In the genomic region with DNA sequence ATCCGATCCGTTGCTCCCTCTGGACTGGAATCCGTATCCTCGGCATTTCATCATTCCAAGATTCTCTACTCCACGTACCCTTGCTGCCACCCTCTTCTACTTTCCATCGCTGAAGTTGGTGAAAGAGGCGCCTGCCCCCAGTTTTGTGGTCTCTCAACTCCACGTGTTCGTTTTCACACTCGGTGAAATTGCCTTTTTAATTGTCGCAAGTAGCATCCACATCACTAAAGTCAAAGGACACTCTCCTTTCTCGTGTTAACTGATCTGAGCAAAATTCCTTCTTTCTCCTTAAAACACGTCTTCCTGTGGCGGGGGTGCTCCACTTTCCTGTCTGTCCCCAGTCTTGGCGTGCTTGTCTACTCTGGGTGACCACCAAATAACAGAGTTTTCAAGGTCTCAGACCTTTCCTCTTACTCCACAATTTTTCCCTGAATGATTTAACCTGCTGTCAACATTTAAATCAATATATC, we compare ENCODE assay signal across 8 cellular contexts. TPM values are rescaled to one million over a fixed set of nuclear protein-coding genes. Genes with fewer than 3 reads are reported as not detected.
DNase-seq lines count a peak whose midpoint lies in the region; FAIRE-seq and TF ChIP-seq lines count a peak whose summit lies in the region.

No MANE protein-coding gene starts in this region.

- intact Hi-C loops in Calu3 (cut with micrococcal nuclease; ENCODE audit: unreplicated experiment) (no loop called here), endothelial cell of umbilical vein (cut with micrococcal nuclease) (loop anchor here (2.0 to 10.0 kb wide), 2 partner anchors 701 to 1017 kb away; partner anchors contain the start of gene ZIC5)

- H3K27me3 ChIP-seq in SJCRH30 (no peaks in the 10 kb centered on the region), endothelial cell of umbilical vein (ENCODE audit: control insufficient read depth in 2 of 2, insufficient read depth in 2 of 2, low read length in 2 of 2) (peaks cover 3 to 4% of the 10 kb centered on the region in 2 experiments)

- DNase-seq in Calu3, result no peak
- no peak for DNase-seq in SJCRH30
- DNase-seq in endothelial cell of umbilical vein (ENCODE audit: low read depth, low spot score), result no peak
- DNase-seq in progenitor cell of endocrine pancreas (ENCODE audit: low spot score, unreplicated experiment), result no peak
- no peak for DNase-seq in HuH-7 (ENCODE audit: low spot score)
- no peak for DNase-seq in NCI-H1694 (lab: John Stamatoyannopoulos, UW)
- DNase-seq in NK-92 (lab: John Stamatoyannopoulos, UW; ENCODE audit: unreplicated experiment), result no peak
- DNase-seq in KG1 (lab: John Stamatoyannopoulos, UW), result no peak

- peak overlapping the region; percentile 74 for H3K4me3 Mint-ChIP-seq in Calu3 (ENCODE audit: low read depth, unreplicated experiment)
- H3K4me3 Mint-ChIP-seq in progenitor cell of endocrine pancreas (ENCODE audit: low read depth), result peak overlapping the region; percentile 87

- BruUV-seq in Calu3 (replicated peaks; lab: Mats Ljungman, UMichigan) (no TSS peak), endothelial cell of umbilical vein (replicated peaks; lab: Mats Ljungman, UMichigan) (no TSS peak)

- no peaks in the 10 kb centered on the region for H4K20me1 ChIP-seq in endothelial cell of umbilical vein (replicated peaks; ENCODE audit: control insufficient read depth, extremely low read depth, insufficient read depth, low read length)

- H3K27me3 Mint-ChIP-seq in Calu3 (ENCODE audit: unreplicated experiment) (peaks cover 13% of the 10 kb centered on the region), progenitor cell of endocrine pancreas (peaks cover 12% of the 10 kb centered on the region)

- H3K27ac Mint-ChIP-seq in Calu3 (ENCODE audit: unreplicated experiment), result peak overlapping the region; percentile 33
- peak overlapping the region; percentile 93 for H3K27ac Mint-ChIP-seq in progenitor cell of endocrine pancreas

- peak; percentile 43 for FAIRE-seq in endothelial cell of umbilical vein (lab: Jason Lieb, UNC)

- H3K79me2 ChIP-seq in endothelial cell of umbilical vein (ENCODE audit: control insufficient read depth, insufficient read depth, low read length), result peaks cover 25% of the 10 kb centered on the region

- no peak for TF ChIP-seq POLR2A in endothelial cell of umbilical vein (IDR thresholded peaks at IDR 0.05; ENCODE audit: low read depth, low read length)

- H3K36me3 Mint-ChIP-seq in Calu3 (ENCODE audit: insufficient read depth, unreplicated experiment), result peaks cover 14% of the 10 kb centered on the region
- H3K36me3 Mint-ChIP-seq in progenitor cell of endocrine pancreas (ENCODE audit: insufficient read depth), result no peaks in the 10 kb centered on the region

- H3K4me3 ChIP-seq in SJCRH30, result peak overlapping the region; percentile 96
- H3K4me3 ChIP-seq in endothelial cell of umbilical vein (replicated peaks in 1 of 3; ENCODE audit: insufficient read depth in 1 of 3, low read depth in 1 of 3, low read length in 3 of 3), result peak overlapping the region; percentile 60 to 82 (median 81)

- POLR2A ChIA-PET in endothelial cell of umbilical vein (lab: Charles Lee), result no interaction called here

- peak overlapping the region; percentile 97 for H2AFZ ChIP-seq in endothelial cell of umbilical vein (ENCODE audit: low read depth, low read length)

- H3K36me3 ChIP-seq in SJCRH30, result no peaks in the 10 kb centered on the region
- H3K36me3 ChIP-seq in endothelial cell of umbilical vein (ENCODE audit: control insufficient read depth in 2 of 2, extremely low read depth in 1 of 2, insufficient read depth in 2 of 2, low read length in 2 of 2), result no peaks in the 10 kb centered on the region

- H3K4me1 Mint-ChIP-seq in Calu3 (ENCODE audit: low read depth, unreplicated experiment) (peaks cover 8% of the 10 kb centered on the region), progenitor cell of endocrine pancreas (ENCODE audit: low read depth) (peaks cover 23% of the 10 kb centered on the region)

- TF ChIP-seq CTCF in Calu3 (IDR thresholded peaks at IDR 0.05; ENCODE audit: unreplicated experiment) (no peak), endothelial cell of umbilical vein (IDR thresholded peaks at IDR 0.05; ENCODE audit: extremely low read depth in 1 of 2, insufficient read depth in 1 of 2, low read depth in 1 of 2, low read length in 2 of 2) (no peak), progenitor cell of endocrine pancreas (IDR thresholded peaks at IDR 0.05; ENCODE audit: unreplicated experiment) (no peak)

- peak overlapping the region; percentile 83 for H3K4me2 ChIP-seq in endothelial cell of umbilical vein (ENCODE audit: insufficient read depth, low read length)

- dilution Hi-C loops in endothelial cell of umbilical vein (cut with MboI; ENCODE audit: extremely low pct_ligation_motif_present, low sequenced_read_pairs), result no loop called here

- CTCF ChIA-PET in Calu3 (lab: Charles Lee) (no interaction called here), endothelial cell of umbilical vein (lab: Charles Lee) (no interaction called here)

- no peak overlapping the region for H3K9ac ChIP-seq in endothelial cell of umbilical vein (replicated peaks; ENCODE audit: extremely low read depth, insufficient read depth, low read length)

- H3K9me1 ChIP-seq in endothelial cell of umbilical vein (replicated peaks; ENCODE audit: control insufficient read depth, extremely low read depth, insufficient read depth, low read length), result no peaks in the 10 kb centered on the region

- H3K27ac ChIP-seq in SJCRH30, result no peak overlapping the region
- no peak overlapping the region for H3K27ac ChIP-seq in endothelial cell of umbilical vein (ENCODE audit: insufficient read depth, low read depth, low read length)

- no peaks in the 10 kb centered on the region for H3K9me3 ChIP-seq in SJCRH30 (replicated peaks)
- no peaks in the 10 kb centered on the region for H3K9me3 ChIP-seq in endothelial cell of umbilical vein (replicated peaks; ENCODE audit: control insufficient read depth, insufficient read depth, low read length)

- H3K4me1 ChIP-seq in SJCRH30 (no peaks in the 10 kb centered on the region; the same call in 1 of the 2 replicates), endothelial cell of umbilical vein (ENCODE audit: control insufficient read depth, extremely low read depth, insufficient read depth, low read length) (peaks cover 14% of the 10 kb centered on the region)

- H3K9me3 Mint-ChIP-seq in Calu3 (ENCODE audit: low read depth, unreplicated experiment) (no peaks in the 10 kb centered on the region), progenitor cell of endocrine pancreas (ENCODE audit: low read depth) (no peaks in the 10 kb centered on the region)

TF ChIP-seq in endothelial cell of umbilical vein, 7 proteins besides CTCF, POLR2A, EP300 and RAD21:
- TF ChIP-seq GATA2 (IDR thresholded peaks at IDR 0.05; ENCODE audit: insufficient read depth, insufficient read length, low read depth, low read length) (no peak), JUN (IDR thresholded peaks at IDR 0.05; ENCODE audit: borderline replicate concordance, insufficient read depth, insufficient read length, low read depth) (no peak), FOS (IDR thresholded peaks at IDR 0.05; ENCODE audit: borderline replicate concordance, insufficient read depth, low read length) (no peak), MYC (IDR thresholded peaks at IDR 0.05; ENCODE audit: low read depth, low read length) (no peak), POLR2AphosphoS5 (IDR thresholded peaks at IDR 0.05; ENCODE audit: insufficient read depth, low read depth, low read length) (no peak), EZH2 (IDR thresholded peaks at IDR 0.05; ENCODE audit: borderline replicate concordance, low read depth, low read length, severe bottlenecking) (no peak), MAX (IDR thresholded peaks at IDR 0.05; ENCODE audit: insufficient read depth, insufficient read length) (no peak)

RNA-seq across cellular contexts. Expression of gene TMTC4, which starts 1.1 kb away (rescaled TPM):
- 8.2 and 8.9 TPM in 2 replicates for total RNA-seq in Calu3 (2022)
- total RNA-seq in SJCRH30 (2014; rRNA removed; shearing (Covaris generic)), result 20.7 and 25.0 TPM in 2 replicates
- 28.4 and 31.9 TPM in 2 replicates for total RNA-seq in endothelial cell of umbilical vein
- polyA plus RNA-seq in endothelial cell of umbilical vein, result 19.2 and 24.6 TPM in 2 replicates
- 20.0 and 21.1 TPM in 2 replicates for polyA plus RNA-seq in endothelial cell of umbilical vein (2011; cell fraction: cytosol; rRNA removed)
- polyA plus RNA-seq in endothelial cell of umbilical vein (2011; cell fraction: nucleus; rRNA removed), result 64.5 and 69.0 TPM in 2 replicates
- 22.4 and 24.0 TPM in 2 replicates for polyA plus RNA-seq in endothelial cell of umbilical vein (2012)
- 52.1 and 58.5 TPM in 2 replicates for polyA minus RNA-seq in endothelial cell of umbilical vein
- 3.2 TPM for polyA minus RNA-seq in endothelial cell of umbilical vein (2011; cell fraction: cytosol; rRNA and poly(A)+ RNA removed)
- polyA minus RNA-seq in endothelial cell of umbilical vein (2011; cell fraction: nucleus; rRNA and poly(A)+ RNA removed), result 51.2 and 64.9 TPM in 2 replicates
- 52.6 and 52.7 TPM in 2 replicates for total RNA-seq in progenitor cell of endocrine pancreas
